Comparison of ENCODE assay signal across 1 cellular context in the genomic region with DNA sequence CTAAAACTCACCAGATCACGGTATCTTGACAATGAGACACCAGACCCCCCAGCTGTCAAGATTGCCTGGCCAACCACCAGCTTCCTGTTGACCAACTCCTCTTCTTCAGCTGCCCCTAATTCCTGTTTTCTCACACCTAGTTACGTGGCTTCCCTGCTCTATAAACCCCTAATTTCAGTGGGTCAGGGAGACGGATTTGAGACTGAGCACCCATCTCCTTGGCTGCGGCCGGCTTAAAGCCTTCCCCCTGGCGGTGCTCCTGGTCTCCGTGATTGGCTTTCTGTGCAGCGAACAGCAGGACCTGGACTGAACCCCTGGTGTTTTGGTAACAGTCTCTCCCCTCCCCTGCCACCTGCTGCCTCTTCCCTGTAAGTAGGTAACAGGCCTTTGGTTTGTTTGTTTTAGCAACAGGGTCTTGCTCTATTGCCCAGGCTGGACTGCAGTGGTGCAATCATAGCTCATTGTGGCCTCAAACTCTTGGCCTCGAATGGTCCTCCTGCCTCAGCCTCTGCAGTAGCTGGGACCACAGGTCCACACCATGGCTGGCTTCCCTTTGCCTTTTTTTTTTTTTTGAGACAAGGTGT.
TF ChIP-seq lines count a peak whose summit lies in the region.

No MANE protein-coding gene starts in this region.

TF ChIP-seq in HEK293, 187 proteins besides CTCF, POLR2A, EP300 and RAD21 (continued from another document):
- TF ChIP-seq, protein P1, sequence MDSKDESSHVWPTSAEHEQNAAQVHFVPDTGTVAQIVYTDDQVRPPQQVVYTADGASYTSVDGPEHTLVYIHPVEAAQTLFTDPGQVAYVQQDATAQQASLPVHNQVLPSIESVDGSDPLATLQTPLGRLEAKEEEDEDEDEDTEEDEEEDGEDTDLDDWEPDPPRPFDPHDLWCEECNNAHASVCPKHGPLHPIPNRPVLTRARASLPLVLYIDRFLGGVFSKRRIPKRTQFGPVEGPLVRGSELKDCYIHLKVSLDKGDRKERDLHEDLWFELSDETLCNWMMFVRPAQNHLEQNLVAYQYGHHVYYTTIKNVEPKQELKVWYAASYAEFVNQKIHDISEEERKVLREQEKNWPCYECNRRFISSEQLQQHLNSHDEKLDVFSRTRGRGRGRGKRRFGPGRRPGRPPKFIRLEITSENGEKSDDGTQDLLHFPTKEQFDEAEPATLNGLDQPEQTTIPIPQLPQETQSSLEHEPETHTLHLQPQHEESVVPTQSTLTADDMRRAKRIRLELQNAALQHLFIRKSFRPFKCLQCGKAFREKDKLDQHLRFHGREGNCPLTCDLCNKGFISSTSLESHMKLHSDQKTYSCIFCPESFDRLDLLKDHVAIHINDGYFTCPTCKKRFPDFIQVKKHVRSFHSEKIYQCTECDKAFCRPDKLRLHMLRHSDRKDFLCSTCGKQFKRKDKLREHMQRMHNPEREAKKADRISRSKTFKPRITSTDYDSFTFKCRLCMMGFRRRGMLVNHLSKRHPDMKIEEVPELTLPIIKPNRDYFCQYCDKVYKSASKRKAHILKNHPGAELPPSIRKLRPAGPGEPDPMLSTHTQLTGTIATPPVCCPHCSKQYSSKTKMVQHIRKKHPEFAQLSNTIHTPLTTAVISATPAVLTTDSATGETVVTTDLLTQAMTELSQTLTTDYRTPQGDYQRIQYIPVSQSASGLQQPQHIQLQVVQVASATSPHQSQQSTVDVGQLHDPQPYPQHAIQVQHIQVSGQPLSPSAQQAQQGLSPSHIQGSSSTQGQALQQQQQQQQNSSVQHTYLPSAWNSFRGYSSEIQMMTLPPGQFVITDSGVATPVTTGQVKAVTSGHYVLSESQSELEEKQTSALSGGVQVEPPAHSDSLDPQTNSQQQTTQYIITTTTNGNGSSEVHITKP (tag by site-specific recombination; IDR thresholded peaks at IDR 0.05) = no peak
- TF ChIP-seq OVOL3 (tag by site-specific recombination; IDR thresholded peaks at IDR 0.05) = no peak
- no peak for TF ChIP-seq ZNF169 (tag by site-specific recombination; IDR thresholded peaks at IDR 0.05)
- TF ChIP-seq, protein P2, sequence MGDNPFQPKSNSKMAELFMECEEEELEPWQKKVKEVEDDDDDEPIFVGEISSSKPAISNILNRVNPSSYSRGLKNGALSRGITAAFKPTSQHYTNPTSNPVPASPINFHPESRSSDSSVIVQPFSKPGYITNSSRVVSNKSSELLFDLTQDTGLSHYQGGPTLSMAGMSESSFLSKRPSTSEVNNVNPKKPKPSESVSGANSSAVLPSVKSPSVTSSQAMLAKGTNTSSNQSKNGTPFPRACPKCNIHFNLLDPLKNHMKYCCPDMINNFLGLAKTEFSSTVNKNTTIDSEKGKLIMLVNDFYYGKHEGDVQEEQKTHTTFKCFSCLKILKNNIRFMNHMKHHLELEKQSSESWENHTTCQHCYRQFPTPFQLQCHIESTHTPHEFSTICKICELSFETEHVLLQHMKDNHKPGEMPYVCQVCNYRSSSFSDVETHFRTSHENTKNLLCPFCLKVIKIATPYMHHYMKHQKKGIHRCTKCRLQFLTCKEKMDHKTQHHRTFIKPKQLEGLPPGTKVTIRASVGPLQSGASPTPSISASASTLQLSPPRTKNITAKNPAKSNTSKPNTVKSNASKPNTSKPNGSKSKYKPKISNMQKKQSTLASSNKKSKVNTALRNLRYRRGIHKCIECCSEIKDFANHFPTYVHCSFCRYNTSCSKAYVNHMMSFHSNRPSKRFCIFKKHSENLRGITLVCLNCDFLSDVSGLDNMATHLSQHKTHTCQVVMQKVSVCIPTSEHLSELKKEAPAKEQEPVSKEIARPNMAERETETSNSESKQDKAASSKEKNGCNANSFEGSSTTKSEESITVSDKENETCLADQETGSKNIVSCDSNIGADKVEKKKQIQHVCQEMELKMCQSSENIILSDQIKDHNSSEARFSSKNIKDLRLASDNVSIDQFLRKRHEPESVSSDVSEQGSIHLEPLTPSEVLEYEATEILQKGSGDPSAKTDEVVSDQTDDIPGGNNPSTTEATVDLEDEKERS (tag by site-specific recombination; IDR thresholded peaks at IDR 0.05) = no peak
- no peak for TF ChIP-seq ZNF558 (tag by site-specific recombination; IDR thresholded peaks at IDR 0.05)
- no peak for TF ChIP-seq ZNF19 (tag by site-specific recombination; IDR thresholded peaks at IDR 0.05; ENCODE audit: low read depth)
- TF ChIP-seq EGR2 (tag by site-specific recombination; IDR thresholded peaks at IDR 0.05; ENCODE audit: low read depth) = no peak
- TF ChIP-seq, protein P3, sequence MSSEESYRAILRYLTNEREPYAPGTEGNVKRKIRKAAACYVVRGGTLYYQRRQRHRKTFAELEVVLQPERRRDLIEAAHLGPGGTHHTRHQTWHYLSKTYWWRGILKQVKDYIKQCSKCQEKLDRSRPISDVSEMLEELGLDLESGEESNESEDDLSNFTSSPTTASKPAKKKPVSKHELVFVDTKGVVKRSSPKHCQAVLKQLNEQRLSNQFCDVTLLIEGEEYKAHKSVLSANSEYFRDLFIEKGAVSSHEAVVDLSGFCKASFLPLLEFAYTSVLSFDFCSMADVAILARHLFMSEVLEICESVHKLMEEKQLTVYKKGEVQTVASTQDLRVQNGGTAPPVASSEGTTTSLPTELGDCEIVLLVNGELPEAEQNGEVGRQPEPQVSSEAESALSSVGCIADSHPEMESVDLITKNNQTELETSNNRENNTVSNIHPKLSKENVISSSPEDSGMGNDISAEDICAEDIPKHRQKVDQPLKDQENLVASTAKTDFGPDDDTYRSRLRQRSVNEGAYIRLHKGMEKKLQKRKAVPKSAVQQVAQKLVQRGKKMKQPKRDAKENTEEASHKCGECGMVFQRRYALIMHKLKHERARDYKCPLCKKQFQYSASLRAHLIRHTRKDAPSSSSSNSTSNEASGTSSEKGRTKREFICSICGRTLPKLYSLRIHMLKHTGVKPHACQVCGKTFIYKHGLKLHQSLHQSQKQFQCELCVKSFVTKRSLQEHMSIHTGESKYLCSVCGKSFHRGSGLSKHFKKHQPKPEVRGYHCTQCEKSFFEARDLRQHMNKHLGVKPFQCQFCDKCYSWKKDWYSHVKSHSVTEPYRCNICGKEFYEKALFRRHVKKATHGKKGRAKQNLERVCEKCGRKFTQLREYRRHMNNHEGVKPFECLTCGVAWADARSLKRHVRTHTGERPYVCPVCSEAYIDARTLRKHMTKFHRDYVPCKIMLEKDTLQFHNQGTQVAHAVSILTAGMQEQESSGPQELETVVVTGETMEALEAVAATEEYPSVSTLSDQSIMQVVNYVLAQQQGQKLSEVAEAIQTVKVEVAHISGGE (tag by site-specific recombination; conservative IDR thresholded peaks at IDR 0.05; ENCODE audit: low read depth) = no peak
- no peak for TF ChIP-seq ZNF654 (tag by site-specific recombination; IDR thresholded peaks at IDR 0.05; ENCODE audit: low read depth)
